In genomic region chr3:32568953-32569352, GRCh38 we compare ENCODE assay signal across 9 cellular contexts. TPM values are rescaled to one million over a fixed set of nuclear protein-coding genes. Genes with fewer than 3 reads are reported as not detected.
A peak's percentile ranks its signal among the peaks of the same experiment; 100 is the strongest.
DNase-seq lines count a peak whose midpoint lies in the region; ATAC-seq and TF ChIP-seq lines count a peak whose summit lies in the region.
"Had no signal": no experiment of that assay in that cellular context is flagged by ENCODE, and none has a peak within 500 bp of the region (broad histone marks: within the 10 kb centered on the region; RNA-seq: fewer than 3 reads in every experiment).

No MANE protein-coding gene starts in this region.

- H3K36me3 Mint-ChIP-seq in CD8-positive, alpha-beta memory T cell: peaks cover 0 to 17% (median 0%) of the 10 kb centered on the region in 3 donors
- peaks cover 3% of the 10 kb centered on the region for H3K36me3 Mint-ChIP-seq in neural crest cell (ENCODE audit: low read depth)

- no peaks in the 10 kb centered on the region for H3K9me3 ChIP-seq in CD8-positive, alpha-beta memory T cell (ENCODE audit: low read length)

- peaks cover 33 to 61% (median 50%) of the 10 kb centered on the region in 3 donors for H3K4me1 Mint-ChIP-seq in CD8-positive, alpha-beta memory T cell
- H3K4me1 Mint-ChIP-seq in neural crest cell: peaks cover 35% of the 10 kb centered on the region

- POLR2A ChIA-PET in CD8-positive, alpha-beta memory T cell (lab: Charles Lee): interaction anchor here (0.6 kb wide), 1 partner anchor 11 kb away, joined by 8 read pairs; no protein-coding TSS in a partner anchor

- TF ChIP-seq POLR2A in NB4 (IDR thresholded peaks at IDR 0.05; ENCODE audit: extremely low read depth, insufficient read length): no peak

- no peak overlapping the region for H3K4me3 ChIP-seq in CD8-positive, alpha-beta memory T cell (ENCODE audit: low read length)
- H3K4me3 ChIP-seq in NB4 (ENCODE audit: low read depth, low read length): peak overlapping the region; percentile 89
- H3K4me3 ChIP-seq in coronary artery: peak overlapping the region; percentile 97

- no peak for DNase-seq in CD8-positive, alpha-beta memory T cell
- DNase-seq in NB4 (ENCODE audit: low read depth): no peak
- DNase-seq in coronary artery (ENCODE audit: low spot score): no peak
- DNase-seq in neural crest cell (ENCODE audit: low read depth, low spot score): no peak
- no peak for DNase-seq in NCI-H446 (lab: John Stamatoyannopoulos, UW)
- DNase-seq in nucleus accumbens (lab: John Stamatoyannopoulos, UW): no peak
- DNase-seq in COLO668 (lab: John Stamatoyannopoulos, UW; ENCODE audit: unreplicated experiment): no peak
- DNase-seq: cerebellar nuclear complex had no signal

- no peaks in the 10 kb centered on the region for H3K9me3 Mint-ChIP-seq in CD8-positive, alpha-beta memory T cell
- H3K9me3 Mint-ChIP-seq in neural crest cell: no peaks in the 10 kb centered on the region

- H3K4me3 Mint-ChIP-seq in CD8-positive, alpha-beta memory T cell: peak overlapping the region; percentile 85 to 95 (median 90)
- peak overlapping the region; percentile 95 for H3K4me3 Mint-ChIP-seq in neural crest cell

- H3K4me1 ChIP-seq in CD8-positive, alpha-beta memory T cell (ENCODE audit: insufficient read depth, low read length): peaks cover 28% of the 10 kb centered on the region

- no peak for ATAC-seq in GM19467 (IDR thresholded peaks at IDR 0.05; ENCODE audit: unreplicated experiment)

- CTCF ChIA-PET in CD8-positive, alpha-beta memory T cell (lab: Charles Lee): interaction anchor here (1.2 kb wide), 1 partner anchor 57 kb away, joined by 4 read pairs; no protein-coding TSS in a partner anchor

- H3K27me3 ChIP-seq in CD8-positive, alpha-beta memory T cell (ENCODE audit: insufficient read depth, low read length, poor library complexity, severe bottlenecking): no peaks in the 10 kb centered on the region

- H3K27me3 Mint-ChIP-seq in CD8-positive, alpha-beta memory T cell: no peaks in the 10 kb centered on the region
- no peaks in the 10 kb centered on the region for H3K27me3 Mint-ChIP-seq in neural crest cell (ENCODE audit: low read depth)

- H3K27ac ChIP-seq in CD8-positive, alpha-beta memory T cell (ENCODE audit: low read depth, low read length): no peak overlapping the region
- no peak overlapping the region for H3K27ac ChIP-seq in coronary artery

- TF ChIP-seq CTCF in NB4 (IDR thresholded peaks at IDR 0.05; ENCODE audit: low read depth, low read length) (no peak), coronary artery (IDR thresholded peaks at IDR 0.05) (no peak), neural crest cell (conservative IDR thresholded peaks at IDR 0.05) (no peak)

- H3K27ac Mint-ChIP-seq in CD8-positive, alpha-beta memory T cell: peak overlapping the region in 3 of 8 donors; percentile 61 to 79 (median 75)
- H3K27ac Mint-ChIP-seq in neural crest cell (ENCODE audit: unreplicated experiment): no peak overlapping the region

- no peaks in the 10 kb centered on the region for H3K36me3 ChIP-seq in CD8-positive, alpha-beta memory T cell (ENCODE audit: insufficient read depth, low read length)

RNA-seq across cellular contexts. Expression of gene DYNC1LI1, which starts 1.7 kb away (rescaled TPM):
- total RNA-seq in CD8-positive, alpha-beta memory T cell: 10 to 100 TPM; 36.9 to 39.6 TPM
- polyA plus RNA-seq in CD8-positive, alpha-beta memory T cell: 23.4 TPM
- total RNA-seq in neural crest cell: 58.7 and 59.2 TPM in 2 replicates
